Comparison of ENCODE assay signal across 24 cellular contexts in genomic region chr12:63498239-63498638, GRCh38.
"Had no signal": no experiment of that assay in that cellular context is flagged by ENCODE, and none has a peak within 500 bp of the region (broad histone marks: within the 10 kb centered on the region; RNA-seq: fewer than 3 reads in every experiment).

No MANE protein-coding gene starts in this region.

- FAIRE-seq: endothelial cell of umbilical vein, frontal cortex, islet of Langerhans, keratinocyte had no signal

- H3K9me3 ChIP-seq: gastroesophageal sphincter, lower lobe of right lung, mucosa of descending colon had no signal

- H3K4me3 ChIP-seq: coronary artery, dorsolateral prefrontal cortex, esophagus muscularis mucosa, gastroesophageal sphincter, heart right ventricle, left lung, lower lobe of right lung, mucosa of descending colon had no signal

- H3K27me3 ChIP-seq: esophagus muscularis mucosa, foreskin keratinocyte, gastroesophageal sphincter, heart right ventricle, left lung had no signal

- ATAC-seq: foreskin keratinocyte; gastroesophageal sphincter; heart right ventricle; left cardiac atrium; left lung; left ventricle myocardium superior; lower lobe of right lung; mucosa of descending colon; naive thymus-derived CD8-positive, alpha-beta T cell had no signal

- DNase-seq: dermis blood vessel endothelial cell; dorsolateral prefrontal cortex; effector CD4-positive, alpha-beta T cell; effector memory CD4-positive, alpha-beta T cell; foreskin keratinocyte; glutamatergic neuron; head of caudate nucleus; heart right ventricle; hippocampal formation; left cardiac atrium; left lung; left ventricle myocardium superior; lower lobe of right lung; mesenchymal stem cell; mucosa of descending colon; naive B cell; naive thymus-derived CD8-positive, alpha-beta T cell had no signal

- H3K27ac ChIP-seq: coronary artery, dorsolateral prefrontal cortex, esophagus muscularis mucosa, foreskin keratinocyte, gastroesophageal sphincter, heart right ventricle, left lung, lower lobe of right lung had no signal

- H3K36me3 ChIP-seq: esophagus muscularis mucosa, gastroesophageal sphincter, heart right ventricle, left lung, lower lobe of right lung had no signal

- H3K4me1 ChIP-seq: esophagus muscularis mucosa, foreskin keratinocyte, gastroesophageal sphincter, heart right ventricle, left lung, lower lobe of right lung had no signal
